12 cellular contexts compared by ENCODE assay signal in genomic region chr12:110022980-110023633, GRCh38. TPM values are rescaled to one million over a fixed set of nuclear protein-coding genes. Genes with fewer than 3 reads are reported as not detected.
DNase-seq lines count a peak whose midpoint lies in the region; ATAC-seq, FAIRE-seq and TF ChIP-seq lines count a peak whose summit lies in the region.
"Had no signal": no experiment of that assay in that cellular context is flagged by ENCODE, and none has a peak within 500 bp of the region (broad histone marks: within the 10 kb centered on the region; RNA-seq: fewer than 3 reads in every experiment).

No MANE protein-coding gene starts in this region.

- intact Hi-C loops in left ventricle myocardium inferior (cut with micrococcal nuclease) (no loop called here), Right ventricle myocardium inferior (cut with DNase I) (no loop called here), stomach (cut with DNase I; ENCODE audit: low total_unique reads) (no loop called here), testis (cut with DNase I; ENCODE audit: low total_unique reads) (no loop called here)

- H3K4me2 ChIP-seq in astrocyte (ENCODE audit: low read length), result peak overlapping the region; percentile 46
- H3K4me2 ChIP-seq: BLaER1 had no signal

- H3K27ac ChIP-seq in left ventricle myocardium inferior (replicated peaks), result peak overlapping the region; percentile 67
- peak overlapping the region; percentile 67 for H3K27ac ChIP-seq in astrocyte (ENCODE audit: low read depth, low read length)
- peak overlapping the region in 2 of 5 donors; percentile 31 to 60 for H3K27ac ChIP-seq in stomach
- no peak overlapping the region for H3K27ac ChIP-seq in testis
- H3K27ac ChIP-seq: BLaER1, SK-N-MC had no signal

- H3K27ac Mint-ChIP-seq in astrocyte (ENCODE audit: unreplicated experiment) (peak overlapping the region; percentile 24), glutamatergic neuron (ENCODE audit: unreplicated experiment) (peak overlapping the region; percentile 99)
- H3K27ac Mint-ChIP-seq: dendritic cell treated with granulocyte-macrophage colony-stimulating factor and Interleukin-4, amounts not matched to agents 40 ng/mL and 50 ng/mL, for 4 days had no signal

- 71 to 83% (median 82%) methylated on average over 5 of the region's 5 CpGs for WGBS in stomach, 5 donors
- whole genome bisulfite sequencing in testis, 2 donors, result 53 to 58% methylated on average over 5 of the region's 5 CpGs

- peak; percentile 41 for FAIRE-seq in astrocyte (lab: Jason Lieb, UNC)

- no peaks in the 10 kb centered on the region for H3K9me3 ChIP-seq in left ventricle myocardium inferior (replicated peaks)
- no peaks in the 10 kb centered on the region for H3K9me3 ChIP-seq in astrocyte (ENCODE audit: insufficient read depth, low read depth, low read length)
- no peaks in the 10 kb centered on the region for H3K9me3 ChIP-seq in stomach
- H3K9me3 ChIP-seq in testis, result no peaks in the 10 kb centered on the region
- H3K9me3 ChIP-seq: BLaER1 had no signal

- H3K4me1 ChIP-seq in left ventricle myocardium inferior (peaks cover 29% of the 10 kb centered on the region), astrocyte (ENCODE audit: insufficient read depth, low read length) (peaks cover 26% of the 10 kb centered on the region), stomach (peaks cover 9 to 25% (median 17%) of the 10 kb centered on the region in 4 donors), testis (no peaks in the 10 kb centered on the region)
- H3K4me1 ChIP-seq: BLaER1 had no signal

- peaks cover 25% of the 10 kb centered on the region for H3K79me2 ChIP-seq in astrocyte (ENCODE audit: insufficient read depth, low read length)

- H3K4me3 Mint-ChIP-seq in astrocyte (ENCODE audit: unreplicated experiment), result no peak overlapping the region
- H3K4me3 Mint-ChIP-seq in glutamatergic neuron (ENCODE audit: unreplicated experiment), result peak overlapping the region; percentile 86
- H3K4me3 Mint-ChIP-seq: dendritic cell treated with granulocyte-macrophage colony-stimulating factor and Interleukin-4, amounts not matched to agents 40 ng/mL and 50 ng/mL, for 4 days had no signal

- TF ChIP-seq POLR2A in stomach (IDR thresholded peaks at IDR 0.05) (no peak), testis (IDR thresholded peaks at IDR 0.05) (no peak)

- H3K4me3 ChIP-seq in left ventricle myocardium inferior (no peak overlapping the region), astrocyte (ENCODE audit: insufficient read depth, low read depth, low read length) (peak overlapping the region; percentile 11), stomach (no peak overlapping the region), testis (no peak overlapping the region)
- H3K4me3 ChIP-seq: BLaER1, SK-N-MC had no signal

- TF ChIP-seq CTCF in left ventricle myocardium inferior (IDR thresholded peaks at IDR 0.05; ENCODE audit: borderline replicate concordance), result no peak
- TF ChIP-seq CTCF in astrocyte (IDR thresholded peaks at IDR 0.05; ENCODE audit: insufficient read depth, low read depth, low read length), result no peak
- TF ChIP-seq CTCF in glutamatergic neuron (IDR thresholded peaks at IDR 0.05; ENCODE audit: partially characterized antibody, unreplicated experiment), result no peak
- TF ChIP-seq CTCF in stomach (IDR thresholded peaks at IDR 0.05), result no peak
- no peak for TF ChIP-seq CTCF in testis (IDR thresholded peaks at IDR 0.05)

- no peaks in the 10 kb centered on the region for H3K27me3 Mint-ChIP-seq in astrocyte (ENCODE audit: low read depth, unreplicated experiment)
- peaks cover 14% of the 10 kb centered on the region for H3K27me3 Mint-ChIP-seq in glutamatergic neuron (ENCODE audit: unreplicated experiment)
- H3K27me3 Mint-ChIP-seq: dendritic cell treated with granulocyte-macrophage colony-stimulating factor and Interleukin-4, amounts not matched to agents 40 ng/mL and 50 ng/mL, for 4 days had no signal

- no peak for TF ChIP-seq EP300 in stomach (IDR thresholded peaks at IDR 0.05)

- H3K27me3 ChIP-seq in left ventricle myocardium inferior (ENCODE audit: low read depth) (no peaks in the 10 kb centered on the region), astrocyte (ENCODE audit: insufficient read depth, low read length) (no peaks in the 10 kb centered on the region), stomach (no peaks in the 10 kb centered on the region), testis (no peaks in the 10 kb centered on the region)
- H3K27me3 ChIP-seq: BLaER1 had no signal

- H3K9me3 Mint-ChIP-seq in astrocyte (ENCODE audit: unreplicated experiment), result no peaks in the 10 kb centered on the region
- peaks cover 13% of the 10 kb centered on the region for H3K9me3 Mint-ChIP-seq in glutamatergic neuron (ENCODE audit: unreplicated experiment)
- H3K9me3 Mint-ChIP-seq: dendritic cell treated with granulocyte-macrophage colony-stimulating factor and Interleukin-4, amounts not matched to agents 40 ng/mL and 50 ng/mL, for 4 days had no signal

- peak overlapping the region; percentile 32 for H3K9ac ChIP-seq in astrocyte (ENCODE audit: low read length)
- H3K9ac ChIP-seq: BLaER1 had no signal

- DNase-seq in left ventricle myocardium inferior, result no peak
- no peak for DNase-seq in Right ventricle myocardium inferior (ENCODE audit: missing footprints)
- DNase-seq in astrocyte (ENCODE audit: low read depth), result peak; percentile 89
- DNase-seq in glutamatergic neuron, result peak; percentile 54
- DNase-seq in stomach, result no peak
- DNase-seq in nucleus accumbens (lab: John Stamatoyannopoulos, UW), result no peak
- DNase-seq in NCI-H226, result no peak
- no peak for DNase-seq in testis
- DNase-seq: activated CD8-positive, alpha-beta memory T cell treated with anti-CD3 and anti-CD28 coated beads, Interleukin-2, amount 50 U/mL, for 48 hours had no signal

- peaks cover 14% of the 10 kb centered on the region for H4K20me1 ChIP-seq in astrocyte (ENCODE audit: insufficient read depth, low read length)
- H4K20me1 ChIP-seq: BLaER1 had no signal

- ATAC-seq in Right ventricle myocardium inferior, result no peak

- H3K4me1 Mint-ChIP-seq in astrocyte (ENCODE audit: low read depth, unreplicated experiment) (peaks cover 27% of the 10 kb centered on the region), glutamatergic neuron (ENCODE audit: low read depth, unreplicated experiment) (peaks cover 51% of the 10 kb centered on the region)

- H2AFZ ChIP-seq in astrocyte (ENCODE audit: low read depth, low read length), result no peak overlapping the region

- peaks cover 12% of the 10 kb centered on the region for H3K36me3 Mint-ChIP-seq in astrocyte (ENCODE audit: low read depth, unreplicated experiment)
- peaks cover 12% of the 10 kb centered on the region for H3K36me3 Mint-ChIP-seq in glutamatergic neuron (ENCODE audit: unreplicated experiment)

- H3K36me3 ChIP-seq in left ventricle myocardium inferior (peaks cover 64% of the 10 kb centered on the region), astrocyte (ENCODE audit: insufficient read depth, low read length) (peaks cover 45% of the 10 kb centered on the region), stomach (peaks cover 50 to 100% (median 94%) of the 10 kb centered on the region in 4 donors), testis (ENCODE audit: low read depth, missing control alignments) (peaks cover under 1% of the 10 kb centered on the region)

RNA-seq across cellular contexts. Expression of gene ANKRD13A, which starts 23.9 kb away (rescaled TPM):
- total RNA-seq in left ventricle myocardium inferior (20.0 TPM), Right ventricle myocardium inferior (22.9 TPM), astrocyte (22.5 and 23.9 TPM in 2 replicates), glutamatergic neuron (ENCODE audit: unreplicated experiment) (139 TPM), stomach (100 to 1,000 TPM in 1 of 5 donors, 10 to 100 TPM in 4; 17.7 to 150 (median 56.6) TPM), testis (100 to 1,000 TPM; 129 to 165 TPM)
- polyA plus RNA-seq in stomach (10 to 100 TPM; 13.0 to 15.6 (median 13.6) TPM), testis (ENCODE audit: insufficient read depth, low read depth, low replicate concordance) (156 TPM)

RNA-seq across cellular contexts. Expression of gene C12orf76, which starts 25.2 kb away (rescaled TPM):
- total RNA-seq in left ventricle myocardium inferior, result 5.4 TPM
- 5.3 TPM for total RNA-seq in Right ventricle myocardium inferior
- 11.5 and 13.0 TPM in 2 replicates for total RNA-seq in astrocyte
- total RNA-seq in glutamatergic neuron (ENCODE audit: unreplicated experiment), result 43.3 TPM
- 10 to 100 TPM in 4 of 5 donors, 1 to 10 TPM in 1; 7.0 to 44.2 (median 13.8) TPM for total RNA-seq in stomach
- 10 to 100 TPM in 1 of 3 donors, 1 to 10 TPM in 2; 7.8 to 11.5 (median 9.8) TPM for polyA plus RNA-seq in stomach
- 10 to 100 TPM; 28.3 to 32.8 TPM for total RNA-seq in testis
- 28.7 TPM for polyA plus RNA-seq in testis (ENCODE audit: insufficient read depth, low read depth, low replicate concordance)

RNA-seq across cellular contexts. Expression of gene GIT2, which starts 26.9 kb away (rescaled TPM):
- total RNA-seq in left ventricle myocardium inferior (50.5 TPM), Right ventricle myocardium inferior (47.1 TPM), astrocyte (32.7 and 33.4 TPM in 2 replicates), glutamatergic neuron (ENCODE audit: unreplicated experiment) (54.9 TPM), stomach (10 to 100 TPM; 25.8 to 98.6 (median 61.0) TPM), testis (10 to 100 TPM; 47.2 to 51.9 TPM)
- polyA plus RNA-seq in stomach (10 to 100 TPM in 1 of 3 donors, 1 to 10 TPM in 2; 6.4 to 10.6 (median 7.2) TPM), testis (ENCODE audit: insufficient read depth, low read depth, low replicate concordance) (47.2 TPM)

Comparison
In these comparisons a context has a peak if more than half of its experiments do, and no peak if none do; other contexts are left out.
1. DNase-seq: peak in astrocyte (single experiment) and glutamatergic neuron (single experiment); none in left ventricle myocardium inferior (single experiment), Right ventricle myocardium inferior (single experiment), stomach (single experiment), nucleus accumbens (0 of 56), NCI-H226 (single experiment) and testis (single experiment).
2. H3K27ac ChIP-seq: peak in left ventricle myocardium inferior (single experiment) and astrocyte (single experiment); none in testis (0 of 2).